ENCODE assay signal across 24 cellular contexts in the genomic region with DNA sequence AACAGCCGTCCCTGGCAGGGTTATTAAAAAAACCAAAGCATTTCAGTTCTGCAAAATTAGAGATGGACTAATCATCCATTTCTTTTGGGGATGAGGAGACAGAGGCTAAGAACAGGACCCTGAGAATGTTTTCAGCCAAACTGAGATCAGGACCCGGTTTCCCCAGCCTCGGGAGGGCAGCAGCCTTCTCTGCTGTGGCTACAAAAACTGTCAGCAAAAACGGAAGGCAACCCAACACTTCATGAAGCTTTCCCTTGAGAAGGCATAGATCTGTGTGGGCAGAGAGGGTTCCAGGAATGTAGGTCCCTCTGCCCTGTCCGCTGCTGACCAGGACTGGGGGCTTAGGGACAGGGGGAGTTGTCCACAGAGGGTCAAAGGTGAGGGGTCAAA.
"Had no signal": no experiment of that assay in that cellular context is flagged by ENCODE, and none has a peak within 500 bp of the region (broad histone marks: within the 10 kb centered on the region; RNA-seq: fewer than 3 reads in every experiment).

No MANE protein-coding gene starts in this region.

- H3K79me2 ChIP-seq: hepatocyte had no signal

- H3K36me3 ChIP-seq: left lung, lower lobe of right lung, ovary, right atrium auricular region, right lobe of liver, stomach, suprapubic skin, thoracic aorta, tibial artery, uterus had no signal

- H3K27me3 ChIP-seq: ovary, right atrium auricular region, right lobe of liver, uterus had no signal

- FAIRE-seq: keratinocyte had no signal

- H3K4me3 ChIP-seq: hepatocyte, left lung, lower lobe of right lung, mucosa of descending colon, ovary, right atrium auricular region, right lobe of liver, smooth muscle cell, stomach, suprapubic skin, thoracic aorta, tibial artery, uterus had no signal

- H3K4me2 ChIP-seq: hepatocyte, smooth muscle cell had no signal

- H3K4me1 ChIP-seq: left lung, lower lobe of right lung, right atrium auricular region, right lobe of liver, stomach, suprapubic skin, tibial artery, uterus had no signal

- H3K27ac ChIP-seq: hepatocyte, left lung, lower lobe of right lung, ovary, right atrium auricular region, right lobe of liver, stomach, suprapubic skin, thoracic aorta, tibial artery, uterus had no signal

- H2AFZ ChIP-seq: hepatocyte had no signal

- H3K9me3 ChIP-seq: left lung, lower lobe of right lung, ovary, right lobe of liver, stomach, suprapubic skin, thoracic aorta, tibial artery, uterus had no signal

- DNase-seq: kidney glomerular epithelial cell; left cardiac atrium; left lung; lower lobe of right lung; mesendoderm; midbrain; mucosa of descending colon; naive thymus-derived CD4-positive, alpha-beta T cell; ovary; right lobe of liver; stimulated activated CD4-positive, alpha-beta T cell treated with anti-CD3 and anti-CD28 coated beads, Interleukin-1b, Interleukin-23, amount 100 ng/mL, for 48 hours; stimulated activated CD4-positive, alpha-beta T cell treated with anti-CD3 and anti-CD28 coated beads, Interleukin-2, amount 100 ng/mL, for 48 hours; stimulated activated naive B cell treated with anti-CD40 and anti-IgM and Interleukin-4, amounts not matched to agents 10 μg/mL and 1 μg/mL and 100 μg/mL, for 72 hours; stimulated activated naive CD8-positive, alpha-beta T cell treated with anti-CD3 and anti-CD28 coated beads, Interleukin-15, Interleukin-2, amounts not matched to agents 100 U/mL and 50 U/mL, for 24 hours; stomach; tibial artery; uterus had no signal

- ATAC-seq: left cardiac atrium; left lung; lower lobe of right lung; mucosa of descending colon; naive thymus-derived CD4-positive, alpha-beta T cell; natural killer cell treated with Interleukin-12 subunit alpha and Interleukin-12 subunit beta and Interleukin-15 and Interleukin-18, amount 100 ng/mL, for 72 hours; right lobe of liver; stimulated activated naive B cell treated with anti-CD40 and anti-IgM and Interleukin-4, amounts not matched to agents 10 μg/mL and 1 μg/mL and 100 μg/mL, for 72 hours; stimulated activated naive CD8-positive, alpha-beta T cell treated with anti-CD3 and anti-CD28 coated beads, Interleukin-15, Interleukin-2, amounts not matched to agents 100 U/mL and 50 U/mL, for 24 hours had no signal
